ENCODE assay signal across 1 cellular context in genomic region chr12:9066183-9066623, GRCh38.
TF ChIP-seq lines count a peak whose summit lies in the region.

No MANE protein-coding gene starts in this region.

TF ChIP-seq in HepG2, 621 proteins besides CTCF, POLR2A, EP300 and RAD21 (continued from another document):
- TF ChIP-seq PCBP1 (IDR thresholded peaks at IDR 0.05; ENCODE audit: borderline replicate concordance, low read depth, low read length), result 0 out of 2 replicates have a peak, but pooled peaks have one; percentile 72
- TF ChIP-seq ZNF891 (CRISPR knock-in tag; IDR thresholded peaks at IDR 0.05), result peak; percentile 84; the same call in 1 of the 2 replicates
- TF ChIP-seq NFE2L2 (IDR thresholded peaks at IDR 0.05; ENCODE audit: low read length), result no peak
- TF ChIP-seq KDM3A (CRISPR knock-in tag; IDR thresholded peaks at IDR 0.05; ENCODE audit: low read depth), result no peak
- TF ChIP-seq, protein P1, sequence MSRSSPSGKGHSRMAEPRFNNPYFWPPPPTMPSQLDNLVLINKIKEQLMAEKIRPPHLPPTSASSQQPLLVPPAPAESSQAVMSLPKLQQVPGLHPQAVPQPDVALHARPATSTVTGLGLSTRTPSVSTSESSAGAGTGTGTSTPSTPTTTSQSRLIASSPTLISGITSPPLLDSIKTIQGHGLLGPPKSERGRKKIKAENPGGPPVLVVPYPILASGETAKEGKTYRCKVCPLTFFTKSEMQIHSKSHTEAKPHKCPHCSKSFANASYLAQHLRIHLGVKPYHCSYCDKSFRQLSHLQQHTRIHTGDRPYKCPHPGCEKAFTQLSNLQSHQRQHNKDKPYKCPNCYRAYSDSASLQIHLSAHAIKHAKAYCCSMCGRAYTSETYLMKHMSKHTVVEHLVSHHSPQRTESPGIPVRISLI (CRISPR knock-in tag; IDR thresholded peaks at IDR 0.05; ENCODE audit: borderline replicate concordance), result no peak
- no peak for TF ChIP-seq ZNF772 (CRISPR knock-in tag; IDR thresholded peaks at IDR 0.05)
- TF ChIP-seq GTF3A (CRISPR knock-in tag; conservative IDR thresholded peaks at IDR 0.05), result no peak
- no peak for TF ChIP-seq ZNF580 (CRISPR knock-in tag; IDR thresholded peaks at IDR 0.05; ENCODE audit: borderline replicate concordance, low read depth)
- TF ChIP-seq ZNF3 (CRISPR knock-in tag; IDR thresholded peaks at IDR 0.05), result no peak
- TF ChIP-seq ZNF326 (CRISPR knock-in tag; IDR thresholded peaks at IDR 0.05; ENCODE audit: borderline replicate concordance), result peak; percentile 76
- TF ChIP-seq XBP1 (CRISPR knock-in tag; IDR thresholded peaks at IDR 0.05), result no peak
- no peak for TF ChIP-seq NBN (conservative IDR thresholded peaks at IDR 0.05)
- TF ChIP-seq FOSL2 (CRISPR knock-in tag; IDR thresholded peaks at IDR 0.05), result peak; percentile 39
- peak; percentile 91 for TF ChIP-seq SSRP1 (CRISPR knock-in tag; IDR thresholded peaks at IDR 0.05)
- no peak for TF ChIP-seq ZNF33B (CRISPR knock-in tag; IDR thresholded peaks at IDR 0.05)
- TF ChIP-seq ZNF224 (CRISPR knock-in tag; IDR thresholded peaks at IDR 0.05), result peak; percentile 54; the same call in 1 of the 2 replicates
- TF ChIP-seq ZNF367 (CRISPR knock-in tag; IDR thresholded peaks at IDR 0.05; ENCODE audit: borderline replicate concordance), result peak; percentile 91
- TF ChIP-seq POLR2AphosphoS5 (IDR thresholded peaks at IDR 0.05; ENCODE audit: low read depth, low read length), result peak; percentile 50; the same call in 1 of the 2 replicates
- no peak for TF ChIP-seq ZNF678 (CRISPR knock-in tag; IDR thresholded peaks at IDR 0.05)
- TF ChIP-seq, protein P2, sequence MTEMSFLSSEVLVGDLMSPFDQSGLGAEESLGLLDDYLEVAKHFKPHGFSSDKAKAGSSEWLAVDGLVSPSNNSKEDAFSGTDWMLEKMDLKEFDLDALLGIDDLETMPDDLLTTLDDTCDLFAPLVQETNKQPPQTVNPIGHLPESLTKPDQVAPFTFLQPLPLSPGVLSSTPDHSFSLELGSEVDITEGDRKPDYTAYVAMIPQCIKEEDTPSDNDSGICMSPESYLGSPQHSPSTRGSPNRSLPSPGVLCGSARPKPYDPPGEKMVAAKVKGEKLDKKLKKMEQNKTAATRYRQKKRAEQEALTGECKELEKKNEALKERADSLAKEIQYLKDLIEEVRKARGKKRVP (CRISPR knock-in tag; IDR thresholded peaks at IDR 0.05), result peak in 1 of 2 experiments; percentile 39; a peak in 1 of 4 replicates
